Comparison of ENCODE assay signal across 8 cellular contexts in genomic region chr20:32017711-32018251, GRCh38. TPM values are rescaled to one million over a fixed set of nuclear protein-coding genes. Genes with fewer than 3 reads are reported as not detected.
DNase-seq lines count a peak whose midpoint lies in the region; ATAC-seq and TF ChIP-seq lines count a peak whose summit lies in the region.

No MANE protein-coding gene starts in this region.

- 16% methylated on average over 19 of the region's 35 CpGs for WGBS in prostate gland

- DNase-seq in DMS153 (lab: John Stamatoyannopoulos, UW) (peak; percentile 86), NCI-H1105 (lab: John Stamatoyannopoulos, UW) (peak; percentile 96), T-helper 2 cell (peak in 3 of 5 experiments; percentile 29 to 57 (median 52)), ecto neural progenitor cell (ENCODE audit: low spot score) (peak; percentile 70), prostate gland (ENCODE audit: low spot score) (peak; percentile 60), omental fat pad (ENCODE audit: low spot score) (no peak)

- H3K4me1 ChIP-seq in prostate gland (replicated peaks), result no peaks in the 10 kb centered on the region

- ATAC-seq in omental fat pad (ENCODE audit: low FRiP score) (no peak), GM18868 (IDR thresholded peaks at IDR 0.05; ENCODE audit: unreplicated experiment) (no peak), GM21717 (IDR thresholded peaks at IDR 0.05; ENCODE audit: unreplicated experiment) (no peak)

- no peak overlapping the region for H3K27ac ChIP-seq in prostate gland

- TF ChIP-seq CTCF in prostate gland (IDR thresholded peaks at IDR 0.05), result peak in 3 of 4 experiments; percentile 30 to 37 (median 36)
- TF ChIP-seq CTCF in omental fat pad (IDR thresholded peaks at IDR 0.05), result no peak

- no peaks in the 10 kb centered on the region for H3K9me3 ChIP-seq in prostate gland

- intact Hi-C loops in prostate gland (cut with DNase I), result no loop called here

- H3K4me3 ChIP-seq in prostate gland, result no peak overlapping the region

- H3K36me3 ChIP-seq in prostate gland, result no peaks in the 10 kb centered on the region

- H3K27me3 ChIP-seq in prostate gland (replicated peaks; ENCODE audit: insufficient read depth), result no peaks in the 10 kb centered on the region

- no peak for TF ChIP-seq POLR2A in prostate gland (IDR thresholded peaks at IDR 0.05)

RNA-seq across cellular contexts. Expression of gene CCM2L, which starts 7.5 kb away (rescaled TPM):
- total RNA-seq in prostate gland, result 1 to 10 TPM; 4.6 to 5.7 TPM
- total RNA-seq in omental fat pad, result 10 to 100 TPM in 1 of 4 donors, 1 to 10 TPM in 3; 2.4 to 41.6 (median 6.7) TPM

RNA-seq across cellular contexts. Expression of gene HCK, which starts 34.3 kb away (rescaled TPM):
- total RNA-seq in prostate gland (1 to 10 TPM; 3.1 to 6.0 TPM), omental fat pad (10 to 100 TPM; 22.4 to 68.6 (median 39.2) TPM)

RNA-seq across cellular contexts. Expression of gene XKR7, which starts 49.8 kb away (rescaled TPM):
- total RNA-seq in prostate gland (under 1 TPM in 1 of 2 donors, not detected in 1; 0.05 TPM), omental fat pad (not detected)

Comparison
In these comparisons a context has a peak if more than half of its experiments do, and no peak if none do; other contexts are left out.
1. CTCF ChIP-seq: peak in prostate gland (3 of 4); none in omental fat pad (0 of 3).